Comparison of ENCODE assay signal across 19 cellular contexts in genomic region chr2:134304726-134305509, GRCh38. TPM values are rescaled to one million over a fixed set of nuclear protein-coding genes. Genes with fewer than 3 reads are reported as not detected.
DNase-seq lines count a peak whose midpoint lies in the region; ATAC-seq and TF ChIP-seq lines count a peak whose summit lies in the region.
"Had no signal": no experiment of that assay in that cellular context is flagged by ENCODE, and none has a peak within 500 bp of the region (broad histone marks: within the 10 kb centered on the region; RNA-seq: fewer than 3 reads in every experiment).

No MANE protein-coding gene starts in this region.

- no peak for DNase-seq in activated CD8-positive, alpha-beta memory T cell treated with anti-CD3 and anti-CD28 coated beads, Interleukin-2, amount 10 ng/mL, durations not matched to agents 7 days and 5 days
- no peak for DNase-seq in activated CD8-positive, alpha-beta memory T cell treated with anti-CD3 and anti-CD28 coated beads, Interleukin-2, amount 50 U/mL, for 4 hours
- DNase-seq in effector memory CD8-positive, alpha-beta T cell: no peak
- no peak for DNase-seq in stimulated activated effector memory CD8-positive, alpha-beta T cell treated with anti-CD3 and anti-CD28 coated beads, Interleukin-12 subunit alpha, Interleukin-12 subunit beta, amount 100 ng/mL, for 72 hours (ENCODE audit: low spot score in 2 of 2)
- DNase-seq in COLO829 (ENCODE audit: low spot score): no peak
- no peak for DNase-seq in gastrocnemius medialis
- DNase-seq: activated CD4-positive, alpha-beta T cell treated with anti-CD3 and anti-CD28 coated beads, Interleukin-2, amount 10 ng/mL, durations not matched to agents 24 days and 14 days; activated naive CD4-positive, alpha-beta T cell treated with anti-CD3 and anti-CD28 coated beads for 36 hours; NCI-H1417 treated with DMSO at 0.1 percent for 48 hours; OCI-M1; retina; Right ventricle myocardium superior; spleen; stimulated activated CD4-positive, alpha-beta T cell treated with anti-CD3 and anti-CD28 coated beads, Interleukin-4, amount 100 ng/mL, for 24 hours had no signal

- H3K4me3 ChIP-seq in OCI-LY1 (ENCODE audit: low read depth, low read length, poor library complexity, severe bottlenecking) (no peak overlapping the region), gastrocnemius medialis (no peak overlapping the region)
- H3K4me3 ChIP-seq: BLaER1 treated with 17β-estradiol and CSF1 and Interleukin-3, amounts not matched to agents 10 nM and 100 nM; spleen; vagina had no signal

- peaks cover 47% of the 10 kb centered on the region; the same call in 1 of the 2 replicates for H3K79me2 ChIP-seq in OCI-LY1 (ENCODE audit: insufficient read depth, low read length)

- no peaks in the 10 kb centered on the region for H4K20me1 ChIP-seq in OCI-LY1 (ENCODE audit: insufficient read depth, low read length)

- no peaks in the 10 kb centered on the region for H3K27me3 ChIP-seq in OCI-LY1 (ENCODE audit: insufficient read depth, low read length)
- no peaks in the 10 kb centered on the region for H3K27me3 ChIP-seq in gastrocnemius medialis
- H3K27me3 ChIP-seq: BLaER1 treated with 17β-estradiol and CSF1 and Interleukin-3, amounts not matched to agents 10 nM and 100 nM; spleen; vagina had no signal

- TF ChIP-seq CTCF in OCI-LY1 (IDR thresholded peaks at IDR 0.05; ENCODE audit: low read length) (no peak), gastrocnemius medialis (IDR thresholded peaks at IDR 0.05 in 4 of 5, conservative IDR thresholded peaks at IDR 0.05 in 1 of 5) (no peak)

- H3K27ac ChIP-seq in OCI-LY1 (ENCODE audit: low read depth, low read length, poor library complexity, severe bottlenecking) (peak overlapping the region; percentile 20), gastrocnemius medialis (no peak overlapping the region)
- H3K27ac ChIP-seq: BLaER1 treated with 17β-estradiol and CSF1 and Interleukin-3, amounts not matched to agents 10 nM and 100 nM; HL-60; vagina had no signal

- no peak overlapping the region for H2AFZ ChIP-seq in OCI-LY1 (ENCODE audit: low read length)

- no peak for ATAC-seq in activated CD8-positive, alpha-beta memory T cell treated with anti-CD3 and anti-CD28 coated beads, Interleukin-2, amount 10 ng/mL, durations not matched to agents 7 days and 5 days
- peak; percentile 62 for ATAC-seq in effector memory CD8-positive, alpha-beta T cell (replicated peaks)
- ATAC-seq in stimulated activated effector memory CD8-positive, alpha-beta T cell treated with anti-CD3 and anti-CD28 coated beads, Interleukin-12 subunit alpha, Interleukin-12 subunit beta, amount 100 ng/mL, for 72 hours: no peak
- ATAC-seq in HG03175 (IDR thresholded peaks at IDR 0.05; ENCODE audit: unreplicated experiment): no peak
- ATAC-seq in gastrocnemius medialis: no peak

- H3K4me1 ChIP-seq in OCI-LY1 (ENCODE audit: insufficient read depth, low read length, severe bottlenecking) (peaks cover 47% of the 10 kb centered on the region), gastrocnemius medialis (peaks cover 7 to 14% of the 10 kb centered on the region in 2 donors)

- H3K27ac Mint-ChIP-seq in activated CD8-positive, alpha-beta memory T cell treated with anti-CD3 and anti-CD28 coated beads, Interleukin-2, amount 10 ng/mL, durations not matched to agents 7 days and 5 days: peak overlapping the region; percentile 15
- peak overlapping the region in 1 of 2 donors; percentile 38 for H3K27ac Mint-ChIP-seq in effector memory CD8-positive, alpha-beta T cell
- H3K27ac Mint-ChIP-seq in stimulated activated effector memory CD8-positive, alpha-beta T cell treated with anti-CD3 and anti-CD28 coated beads, Interleukin-12 subunit alpha, Interleukin-12 subunit beta, amount 100 ng/mL, for 72 hours: peak overlapping the region; percentile 23
- H3K27ac Mint-ChIP-seq: activated CD4-positive, alpha-beta T cell treated with anti-CD3 and anti-CD28 coated beads, Interleukin-2, amount 10 ng/mL, durations not matched to agents 24 days and 14 days; activated naive CD4-positive, alpha-beta T cell treated with anti-CD3 and anti-CD28 coated beads for 36 hours had no signal

- H3K9ac ChIP-seq in OCI-LY1 (ENCODE audit: low read length): no peak overlapping the region
- H3K9ac ChIP-seq: BLaER1 treated with 17β-estradiol and CSF1 and Interleukin-3, amounts not matched to agents 10 nM and 100 nM had no signal

- H3K36me3 Mint-ChIP-seq in activated CD8-positive, alpha-beta memory T cell treated with anti-CD3 and anti-CD28 coated beads, Interleukin-2, amount 10 ng/mL, durations not matched to agents 7 days and 5 days: peaks cover 14% of the 10 kb centered on the region
- no peaks in the 10 kb centered on the region for H3K36me3 Mint-ChIP-seq in effector memory CD8-positive, alpha-beta T cell (ENCODE audit: insufficient read depth)
- peaks cover 6% of the 10 kb centered on the region for H3K36me3 Mint-ChIP-seq in stimulated activated effector memory CD8-positive, alpha-beta T cell treated with anti-CD3 and anti-CD28 coated beads, Interleukin-12 subunit alpha, Interleukin-12 subunit beta, amount 100 ng/mL, for 72 hours

- no peaks in the 10 kb centered on the region for H3K27me3 Mint-ChIP-seq in activated CD8-positive, alpha-beta memory T cell treated with anti-CD3 and anti-CD28 coated beads, Interleukin-2, amount 10 ng/mL, durations not matched to agents 7 days and 5 days
- H3K27me3 Mint-ChIP-seq in effector memory CD8-positive, alpha-beta T cell: no peaks in the 10 kb centered on the region
- H3K27me3 Mint-ChIP-seq: activated CD4-positive, alpha-beta T cell treated with anti-CD3 and anti-CD28 coated beads, Interleukin-2, amount 10 ng/mL, durations not matched to agents 24 days and 14 days had no signal

- H3K36me3 ChIP-seq in OCI-LY1 (ENCODE audit: insufficient read depth, low read length) (peaks cover 55% of the 10 kb centered on the region), gastrocnemius medialis (no peaks in the 10 kb centered on the region)
- H3K36me3 ChIP-seq: vagina had no signal

- no peak overlapping the region for H3K4me3 Mint-ChIP-seq in activated CD8-positive, alpha-beta memory T cell treated with anti-CD3 and anti-CD28 coated beads, Interleukin-2, amount 10 ng/mL, durations not matched to agents 7 days and 5 days
- peak overlapping the region in 1 of 2 donors; percentile 21 for H3K4me3 Mint-ChIP-seq in effector memory CD8-positive, alpha-beta T cell
- no peak overlapping the region for H3K4me3 Mint-ChIP-seq in stimulated activated effector memory CD8-positive, alpha-beta T cell treated with anti-CD3 and anti-CD28 coated beads, Interleukin-12 subunit alpha, Interleukin-12 subunit beta, amount 100 ng/mL, for 72 hours
- H3K4me3 Mint-ChIP-seq: activated CD4-positive, alpha-beta T cell treated with anti-CD3 and anti-CD28 coated beads, Interleukin-2, amount 10 ng/mL, durations not matched to agents 24 days and 14 days; activated naive CD4-positive, alpha-beta T cell treated with anti-CD3 and anti-CD28 coated beads for 36 hours had no signal

- 0 out of 2 replicates have a peak, but pooled peaks cover 2% of the 10 kb centered on the region for H3K9me3 ChIP-seq in OCI-LY1 (ENCODE audit: low read length)
- H3K9me3 ChIP-seq in gastrocnemius medialis: no peaks in the 10 kb centered on the region
- H3K9me3 ChIP-seq: vagina had no signal

- H3K4me2 ChIP-seq in OCI-LY1 (ENCODE audit: low read length): no peak overlapping the region

- H3F3A ChIP-seq in OCI-LY1 (ENCODE audit: insufficient read depth, low read length): no peaks in the 10 kb centered on the region

- peaks cover 5% of the 10 kb centered on the region for H3K9me3 Mint-ChIP-seq in activated CD8-positive, alpha-beta memory T cell treated with anti-CD3 and anti-CD28 coated beads, Interleukin-2, amount 10 ng/mL, durations not matched to agents 7 days and 5 days (ENCODE audit: low read depth)
- H3K9me3 Mint-ChIP-seq in effector memory CD8-positive, alpha-beta T cell: peaks cover 0 to 2% of the 10 kb centered on the region in 2 donors
- peaks cover 2% of the 10 kb centered on the region for H3K9me3 Mint-ChIP-seq in stimulated activated effector memory CD8-positive, alpha-beta T cell treated with anti-CD3 and anti-CD28 coated beads, Interleukin-12 subunit alpha, Interleukin-12 subunit beta, amount 100 ng/mL, for 72 hours

- TF ChIP-seq POLR2A in gastrocnemius medialis (IDR thresholded peaks at IDR 0.05): no peak

- H3K4me1 Mint-ChIP-seq in activated CD8-positive, alpha-beta memory T cell treated with anti-CD3 and anti-CD28 coated beads, Interleukin-2, amount 10 ng/mL, durations not matched to agents 7 days and 5 days: peaks cover 31% of the 10 kb centered on the region
- H3K4me1 Mint-ChIP-seq in effector memory CD8-positive, alpha-beta T cell (ENCODE audit: low read depth in 2 of 2): peaks cover 28 to 43% of the 10 kb centered on the region in 2 donors
- H3K4me1 Mint-ChIP-seq in stimulated activated effector memory CD8-positive, alpha-beta T cell treated with anti-CD3 and anti-CD28 coated beads, Interleukin-12 subunit alpha, Interleukin-12 subunit beta, amount 100 ng/mL, for 72 hours: peaks cover 71% of the 10 kb centered on the region

- intact Hi-C loops in gastrocnemius medialis (cut with DNase I; ENCODE audit: low total_unique reads): no loop called here

- in situ Hi-C loops in gastrocnemius medialis (cut with MboI; ENCODE audit: low sequenced_read_pairs in 4 of 4): no loop called here

- no peaks in the 10 kb centered on the region for H3K9me2 ChIP-seq in OCI-LY1 (ENCODE audit: low read depth, low read length)

- CTCF ChIA-PET in activated CD8-positive, alpha-beta memory T cell treated with anti-CD3 and anti-CD28 coated beads, Interleukin-2, amount 10 ng/mL, durations not matched to agents 7 days and 5 days (lab: Charles Lee): interaction anchor here (1.2 to 2.3 kb wide), 5 partner anchors 11 to 52 kb away, joined by 3 to 7 read pairs (median 4); no protein-coding TSS in a partner anchor

RNA-seq across cellular contexts. Expression of gene MGAT5, which starts 51.0 kb away (rescaled TPM):
- 10 to 100 TPM; 40.3 to 43.6 TPM for total RNA-seq in activated CD8-positive, alpha-beta memory T cell treated with anti-CD3 and anti-CD28 coated beads, Interleukin-2, amount 10 ng/mL, durations not matched to agents 7 days and 5 days
- 1 to 10 TPM; 3.0 to 4.9 (median 3.3) TPM for total RNA-seq in gastrocnemius medialis

Comparison
In these comparisons a context has a peak if more than half of its experiments do, and no peak if none do; other contexts are left out.
1. RNA of gene MGAT5, which starts 51.0 kb away (total RNA-seq): 40.3 to 43.6 TPM in activated CD8-positive, alpha-beta memory T cell treated with anti-CD3 and anti-CD28 coated beads, Interleukin-2, amount 10 ng/mL, durations not matched to agents 7 days and 5 days; 3.0 to 4.9 TPM in gastrocnemius medialis; every median in the first group is over 4 times any median in the second.